26 cellular contexts compared by ENCODE assay signal in genomic region chr2:230410263-230410662, GRCh38. TPM values are rescaled to one million over a fixed set of nuclear protein-coding genes. Genes with fewer than 3 reads are reported as not detected.
DNase-seq lines count a peak whose midpoint lies in the region; ATAC-seq and TF ChIP-seq lines count a peak whose summit lies in the region.
"Had no signal": no experiment of that assay in that cellular context is flagged by ENCODE, and none has a peak within 500 bp of the region (broad histone marks: within the 10 kb centered on the region; RNA-seq: fewer than 3 reads in every experiment).

No MANE protein-coding gene starts in this region.

- no peak for ATAC-seq in central memory CD8-positive, alpha-beta T cell (replicated peaks; ENCODE audit: extremely low read depth, poor library complexity, severe bottlenecking)
- no peak for ATAC-seq in HG03095 (IDR thresholded peaks at IDR 0.05; ENCODE audit: unreplicated experiment)
- ATAC-seq: left lobe of liver; right lobe of liver; stimulated activated naive CD8-positive, alpha-beta T cell treated with anti-CD3 and anti-CD28 coated beads, Interleukin-15, amount 100 ng/mL, for 72 hours had no signal

- H3K4me3 ChIP-seq in CD4-positive, alpha-beta memory T cell (ENCODE audit: low read length in 2 of 2): no peak overlapping the region
- H3K4me3 ChIP-seq: hepatocyte, SK-N-MC had no signal

- POLR2A ChIA-PET in CD4-positive, alpha-beta memory T cell (lab: Charles Lee; ENCODE audit: partially characterized antibody): interaction anchor here (0.5 to 3.2 kb wide), 11 partner anchors 13 to 252 kb away, joined by 3 to 16 read pairs (median 4); partner anchors contain the start of gene SP140

- intact Hi-C loops in activated CD4-positive, alpha-beta T cell treated with anti-CD3 and anti-CD28 coated beads, Interleukin-2, amount 10 ng/mL, durations not matched to agents 24 days and 14 days (cut with micrococcal nuclease): loop anchor here (2.0 to 10.0 kb wide), 3 partner anchors 185 to 485 kb away; partner anchors contain the start of genes FBXO36, SP140 and TRIP12
- intact Hi-C loops in CD4-positive, alpha-beta memory T cell (cut with micrococcal nuclease): loop anchor here (2.0 to 10.0 kb wide), 4 partner anchors 83 to 343 kb away; partner anchors contain the start of genes CAB39, SLC16A14 and SP140L

- peak overlapping the region; percentile 88 for H3K27ac ChIP-seq in CD4-positive, alpha-beta memory T cell (ENCODE audit: low read depth, low read length)
- H3K27ac ChIP-seq: epithelial cell of prostate, hepatocyte, SK-N-MC, WERI-Rb-1 had no signal

- H3K9me3 ChIP-seq in CD4-positive, alpha-beta memory T cell (ENCODE audit: control insufficient read depth in 1 of 2, low read length in 2 of 2): no peaks in the 10 kb centered on the region
- H3K9me3 ChIP-seq: right lobe of liver, transverse colon had no signal

- H3K4me1 Mint-ChIP-seq in activated CD4-positive, alpha-beta T cell treated with anti-CD3 and anti-CD28 coated beads, Interleukin-2, amount 10 ng/mL, durations not matched to agents 24 days and 14 days: peaks cover 56% of the 10 kb centered on the region
- peaks cover 39 to 76% (median 58%) of the 10 kb centered on the region in 4 donors for H3K4me1 Mint-ChIP-seq in CD4-positive, alpha-beta memory T cell
- peaks cover 54% of the 10 kb centered on the region for H3K4me1 Mint-ChIP-seq in central memory CD8-positive, alpha-beta T cell
- peaks cover 37% of the 10 kb centered on the region for H3K4me1 Mint-ChIP-seq in osteocyte (ENCODE audit: unreplicated experiment)

- no peak for TF ChIP-seq CTCF in osteocyte (IDR thresholded peaks at IDR 0.05)

- peaks cover 2% of the 10 kb centered on the region for H3K36me3 ChIP-seq in CD4-positive, alpha-beta memory T cell (ENCODE audit: insufficient read depth, low read length)
- H3K36me3 ChIP-seq: right lobe of liver, transverse colon, WERI-Rb-1 had no signal

- no peak overlapping the region for H3K4me3 Mint-ChIP-seq in activated CD4-positive, alpha-beta T cell treated with anti-CD3 and anti-CD28 coated beads, Interleukin-2, amount 10 ng/mL, durations not matched to agents 24 days and 14 days
- peak overlapping the region; percentile 97 to 100 (median 100) for H3K4me3 Mint-ChIP-seq in CD4-positive, alpha-beta memory T cell
- H3K4me3 Mint-ChIP-seq in central memory CD8-positive, alpha-beta T cell: no peak overlapping the region
- H3K4me3 Mint-ChIP-seq in osteocyte (ENCODE audit: unreplicated experiment): no peak overlapping the region

- no peaks in the 10 kb centered on the region for H3K27me3 Mint-ChIP-seq in activated CD4-positive, alpha-beta T cell treated with anti-CD3 and anti-CD28 coated beads, Interleukin-2, amount 10 ng/mL, durations not matched to agents 24 days and 14 days
- no peaks in the 10 kb centered on the region for H3K27me3 Mint-ChIP-seq in CD4-positive, alpha-beta memory T cell
- no peaks in the 10 kb centered on the region for H3K27me3 Mint-ChIP-seq in central memory CD8-positive, alpha-beta T cell
- H3K27me3 Mint-ChIP-seq in osteocyte (ENCODE audit: unreplicated experiment): no peaks in the 10 kb centered on the region
- H3K27me3 Mint-ChIP-seq: stimulated activated naive CD8-positive, alpha-beta T cell treated with anti-CD3 and anti-CD28 coated beads, Interleukin-15, amount 100 ng/mL, for 72 hours had no signal

- H3K36me3 Mint-ChIP-seq in activated CD4-positive, alpha-beta T cell treated with anti-CD3 and anti-CD28 coated beads, Interleukin-2, amount 10 ng/mL, durations not matched to agents 24 days and 14 days (ENCODE audit: low read depth): peaks cover 26% of the 10 kb centered on the region
- peaks cover 22 to 30% of the 10 kb centered on the region in 2 donors for H3K36me3 Mint-ChIP-seq in CD4-positive, alpha-beta memory T cell
- peaks cover 14% of the 10 kb centered on the region for H3K36me3 Mint-ChIP-seq in central memory CD8-positive, alpha-beta T cell (ENCODE audit: insufficient read depth)
- H3K36me3 Mint-ChIP-seq in osteocyte (ENCODE audit: unreplicated experiment): no peaks in the 10 kb centered on the region

- CTCF ChIA-PET in CD4-positive, alpha-beta memory T cell (lab: Charles Lee; ENCODE audit: partially characterized antibody): interaction anchor here (0.5 to 1.2 kb wide), 3 partner anchors 58 to 208 kb away, joined by 3 to 4 read pairs (median 3); no protein-coding TSS in a partner anchor

- peak; percentile 58 for DNase-seq in activated CD4-positive, alpha-beta T cell treated with anti-CD3 and anti-CD28 coated beads, Interleukin-2, amount 10 ng/mL, durations not matched to agents 24 days and 14 days
- DNase-seq in activated CD4-positive, alpha-beta T cell treated with anti-CD3 and anti-CD28 coated beads for 4 hours: no peak
- DNase-seq in CD4-positive, alpha-beta memory T cell: no peak
- no peak for DNase-seq in central memory CD8-positive, alpha-beta T cell (ENCODE audit: low spot score in 2 of 2)
- peak; percentile 65 for DNase-seq in osteocyte (ENCODE audit: extremely low spot score, unreplicated experiment)
- no peak for DNase-seq in islet precursor cell
- DNase-seq in HT-29 (ENCODE audit: low spot score): no peak
- DNase-seq: cerebellar nuclear complex; COR-L47; DMS79; dorsolateral prefrontal cortex; GM23248; NCI-H1092; NCI-H2029; right lobe of liver; RPMI8226; stimulated activated naive CD8-positive, alpha-beta T cell treated with anti-CD3 and anti-CD28 coated beads, Interleukin-15, amount 100 ng/mL, for 72 hours; T-helper 9 cell; transverse colon; WERI-Rb-1 had no signal

- no peaks in the 10 kb centered on the region for H3K9me3 Mint-ChIP-seq in activated CD4-positive, alpha-beta T cell treated with anti-CD3 and anti-CD28 coated beads, Interleukin-2, amount 10 ng/mL, durations not matched to agents 24 days and 14 days
- H3K9me3 Mint-ChIP-seq in CD4-positive, alpha-beta memory T cell: no peaks in the 10 kb centered on the region
- H3K9me3 Mint-ChIP-seq in central memory CD8-positive, alpha-beta T cell: no peaks in the 10 kb centered on the region
- no peaks in the 10 kb centered on the region for H3K9me3 Mint-ChIP-seq in osteocyte (ENCODE audit: unreplicated experiment)

- no peak overlapping the region for H3K27ac Mint-ChIP-seq in activated CD4-positive, alpha-beta T cell treated with anti-CD3 and anti-CD28 coated beads, Interleukin-2, amount 10 ng/mL, durations not matched to agents 24 days and 14 days
- H3K27ac Mint-ChIP-seq in CD4-positive, alpha-beta memory T cell: peak overlapping the region; percentile 77 to 99 (median 99)
- H3K27ac Mint-ChIP-seq in central memory CD8-positive, alpha-beta T cell (ENCODE audit: low read depth): peak overlapping the region; percentile 99
- H3K27ac Mint-ChIP-seq in osteocyte (ENCODE audit: unreplicated experiment): no peak overlapping the region

- no peaks in the 10 kb centered on the region for H3K27me3 ChIP-seq in CD4-positive, alpha-beta memory T cell (ENCODE audit: insufficient read depth, low read length)
- H3K27me3 ChIP-seq: dorsolateral prefrontal cortex, right lobe of liver, transverse colon had no signal

- peaks cover 61% of the 10 kb centered on the region for H3K4me1 ChIP-seq in CD4-positive, alpha-beta memory T cell (ENCODE audit: insufficient read depth, low read length)

RNA-seq across cellular contexts. Expression of gene SP100, which starts 5.7 kb away (rescaled TPM):
- total RNA-seq in activated CD4-positive, alpha-beta T cell treated with anti-CD3 and anti-CD28 coated beads, Interleukin-2, amount 10 ng/mL, durations not matched to agents 24 days and 14 days: 162 and 165 TPM in 2 replicates
- 100 to 1,000 TPM; 210 to 226 TPM for total RNA-seq in CD4-positive, alpha-beta memory T cell
- 100 to 1,000 TPM; 101 to 222 TPM for polyA plus RNA-seq in CD4-positive, alpha-beta memory T cell
- 120 and 122 TPM in 2 replicates for total RNA-seq in osteocyte
- 23.6 and 28.4 TPM in 2 replicates for total RNA-seq in HT-29 (2014; rRNA removed; shearing (Covaris generic))
- polyA plus RNA-seq: neural cell had no signal

Comparison
In these comparisons a context has a peak if more than half of its experiments do, and no peak if none do; other contexts are left out.
1. DNase-seq: peak in activated CD4-positive, alpha-beta T cell treated with anti-CD3 and anti-CD28 coated beads, Interleukin-2, amount 10 ng/mL, durations not matched to agents 24 days and 14 days (single experiment) and osteocyte (single experiment); none in activated CD4-positive, alpha-beta T cell treated with anti-CD3 and anti-CD28 coated beads for 4 hours (0 of 2), CD4-positive, alpha-beta memory T cell (0 of 5), central memory CD8-positive, alpha-beta T cell (0 of 2), islet precursor cell (single experiment) and HT-29 (single experiment).
2. H3K27ac Mint-ChIP-seq: peak in CD4-positive, alpha-beta memory T cell (7 of 7) and central memory CD8-positive, alpha-beta T cell (single experiment); none in activated CD4-positive, alpha-beta T cell treated with anti-CD3 and anti-CD28 coated beads, Interleukin-2, amount 10 ng/mL, durations not matched to agents 24 days and 14 days (single experiment) and osteocyte (single experiment).
3. H3K4me3 Mint-ChIP-seq: peak in CD4-positive, alpha-beta memory T cell (8 of 8); none in activated CD4-positive, alpha-beta T cell treated with anti-CD3 and anti-CD28 coated beads, Interleukin-2, amount 10 ng/mL, durations not matched to agents 24 days and 14 days (single experiment), central memory CD8-positive, alpha-beta T cell (single experiment) and osteocyte (single experiment).